Comparison of ENCODE assay signal across 1 cellular context in the genomic region with DNA sequence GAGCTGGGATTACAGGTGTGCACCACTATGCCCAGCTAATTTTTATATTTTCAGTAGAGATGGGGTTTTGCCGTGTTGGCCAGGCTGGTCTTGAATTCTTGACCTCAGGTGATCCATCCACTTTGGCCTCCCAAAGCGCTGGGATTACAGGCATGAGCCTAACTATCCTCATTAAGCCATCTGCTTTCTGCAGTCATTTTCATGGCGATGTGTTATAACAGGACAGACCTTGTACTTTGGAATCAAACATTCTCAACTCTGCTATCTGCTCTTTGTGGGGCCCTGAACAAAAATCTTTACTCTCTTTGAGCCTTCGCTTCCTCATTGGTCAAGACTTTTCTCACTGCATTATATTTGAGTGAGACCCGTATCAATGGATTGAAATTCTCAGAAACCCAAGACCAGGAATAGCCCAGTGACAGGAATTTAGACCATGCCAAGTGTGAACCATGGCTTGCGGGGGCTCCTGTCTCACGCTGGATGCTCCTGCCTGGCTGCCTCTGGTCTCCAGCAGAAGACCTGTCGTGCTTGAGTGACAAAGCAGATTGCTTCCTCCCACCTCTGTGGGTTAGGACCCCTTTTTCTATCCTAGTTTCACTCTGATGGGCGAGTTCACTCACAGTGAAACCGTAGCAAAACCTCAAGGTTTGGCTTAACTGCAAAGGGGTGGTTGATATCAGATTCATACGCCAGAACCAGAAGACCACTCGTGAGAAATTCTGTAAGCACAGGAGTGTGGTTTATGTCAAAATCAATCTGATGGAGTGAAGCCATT.
TF ChIP-seq lines count a peak whose summit lies in the region.

No MANE protein-coding gene starts in this region.

TF ChIP-seq in HepG2, 621 proteins besides CTCF, POLR2A, EP300 and RAD21 (continued from another document and continues in another):
- TF ChIP-seq, protein P1, sequence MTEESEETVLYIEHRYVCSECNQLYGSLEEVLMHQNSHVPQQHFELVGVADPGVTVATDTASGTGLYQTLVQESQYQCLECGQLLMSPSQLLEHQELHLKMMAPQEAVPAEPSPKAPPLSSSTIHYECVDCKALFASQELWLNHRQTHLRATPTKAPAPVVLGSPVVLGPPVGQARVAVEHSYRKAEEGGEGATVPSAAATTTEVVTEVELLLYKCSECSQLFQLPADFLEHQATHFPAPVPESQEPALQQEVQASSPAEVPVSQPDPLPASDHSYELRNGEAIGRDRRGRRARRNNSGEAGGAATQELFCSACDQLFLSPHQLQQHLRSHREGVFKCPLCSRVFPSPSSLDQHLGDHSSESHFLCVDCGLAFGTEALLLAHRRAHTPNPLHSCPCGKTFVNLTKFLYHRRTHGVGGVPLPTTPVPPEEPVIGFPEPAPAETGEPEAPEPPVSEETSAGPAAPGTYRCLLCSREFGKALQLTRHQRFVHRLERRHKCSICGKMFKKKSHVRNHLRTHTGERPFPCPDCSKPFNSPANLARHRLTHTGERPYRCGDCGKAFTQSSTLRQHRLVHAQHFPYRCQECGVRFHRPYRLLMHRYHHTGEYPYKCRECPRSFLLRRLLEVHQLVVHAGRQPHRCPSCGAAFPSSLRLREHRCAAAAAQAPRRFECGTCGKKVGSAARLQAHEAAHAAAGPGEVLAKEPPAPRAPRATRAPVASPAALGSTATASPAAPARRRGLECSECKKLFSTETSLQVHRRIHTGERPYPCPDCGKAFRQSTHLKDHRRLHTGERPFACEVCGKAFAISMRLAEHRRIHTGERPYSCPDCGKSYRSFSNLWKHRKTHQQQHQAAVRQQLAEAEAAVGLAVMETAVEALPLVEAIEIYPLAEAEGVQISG (CRISPR knock-in tag; IDR thresholded peaks at IDR 0.05) = no peak; the same call in 1 of the 2 replicates
- peak; percentile 70 for TF ChIP-seq MIXL1 (CRISPR knock-in tag; IDR thresholded peaks at IDR 0.05)
- no peak for TF ChIP-seq RBFOX2 (IDR thresholded peaks at IDR 0.05; ENCODE audit: low read depth, low read length)
- no peak; the same call in 1 of the 2 replicates for TF ChIP-seq TCF7 (IDR thresholded peaks at IDR 0.05; ENCODE audit: low read depth)
- no peak for TF ChIP-seq ZNF773 (CRISPR knock-in tag; IDR thresholded peaks at IDR 0.05; ENCODE audit: borderline replicate concordance)
- TF ChIP-seq PAWR (CRISPR knock-in tag; IDR thresholded peaks at IDR 0.05; ENCODE audit: borderline replicate concordance) = no peak
- TF ChIP-seq ZNF619 (CRISPR knock-in tag; IDR thresholded peaks at IDR 0.05) = no peak
- TF ChIP-seq MAFF (IDR thresholded peaks at IDR 0.05; ENCODE audit: low read depth, low read length) = no peak
- 0 out of 2 replicates have a peak, but pooled peaks have one; percentile 30 for TF ChIP-seq NFIC (IDR thresholded peaks at IDR 0.05; ENCODE audit: low read length)
- TF ChIP-seq, protein P2, sequence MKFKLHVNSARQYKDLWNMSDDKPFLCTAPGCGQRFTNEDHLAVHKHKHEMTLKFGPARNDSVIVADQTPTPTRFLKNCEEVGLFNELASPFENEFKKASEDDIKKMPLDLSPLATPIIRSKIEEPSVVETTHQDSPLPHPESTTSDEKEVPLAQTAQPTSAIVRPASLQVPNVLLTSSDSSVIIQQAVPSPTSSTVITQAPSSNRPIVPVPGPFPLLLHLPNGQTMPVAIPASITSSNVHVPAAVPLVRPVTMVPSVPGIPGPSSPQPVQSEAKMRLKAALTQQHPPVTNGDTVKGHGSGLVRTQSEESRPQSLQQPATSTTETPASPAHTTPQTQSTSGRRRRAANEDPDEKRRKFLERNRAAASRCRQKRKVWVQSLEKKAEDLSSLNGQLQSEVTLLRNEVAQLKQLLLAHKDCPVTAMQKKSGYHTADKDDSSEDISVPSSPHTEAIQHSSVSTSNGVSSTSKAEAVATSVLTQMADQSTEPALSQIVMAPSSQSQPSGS (CRISPR knock-in tag; IDR thresholded peaks at IDR 0.05) = no peak
- no peak for TF ChIP-seq ZNF557 (CRISPR knock-in tag; IDR thresholded peaks at IDR 0.05)
- TF ChIP-seq, protein P3, sequence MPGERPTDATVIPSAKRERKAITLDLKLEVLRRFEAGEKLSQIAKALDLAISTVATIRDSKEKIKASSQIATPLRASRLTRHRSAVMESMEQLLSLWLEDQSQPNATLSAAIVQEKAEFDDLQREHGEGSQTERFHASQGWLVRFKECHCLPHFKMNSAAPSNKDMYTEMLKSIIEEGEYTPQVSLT (CRISPR knock-in tag; IDR thresholded peaks at IDR 0.05; ENCODE audit: borderline replicate concordance, low read depth) = no peak
- TF ChIP-seq, protein P4, sequence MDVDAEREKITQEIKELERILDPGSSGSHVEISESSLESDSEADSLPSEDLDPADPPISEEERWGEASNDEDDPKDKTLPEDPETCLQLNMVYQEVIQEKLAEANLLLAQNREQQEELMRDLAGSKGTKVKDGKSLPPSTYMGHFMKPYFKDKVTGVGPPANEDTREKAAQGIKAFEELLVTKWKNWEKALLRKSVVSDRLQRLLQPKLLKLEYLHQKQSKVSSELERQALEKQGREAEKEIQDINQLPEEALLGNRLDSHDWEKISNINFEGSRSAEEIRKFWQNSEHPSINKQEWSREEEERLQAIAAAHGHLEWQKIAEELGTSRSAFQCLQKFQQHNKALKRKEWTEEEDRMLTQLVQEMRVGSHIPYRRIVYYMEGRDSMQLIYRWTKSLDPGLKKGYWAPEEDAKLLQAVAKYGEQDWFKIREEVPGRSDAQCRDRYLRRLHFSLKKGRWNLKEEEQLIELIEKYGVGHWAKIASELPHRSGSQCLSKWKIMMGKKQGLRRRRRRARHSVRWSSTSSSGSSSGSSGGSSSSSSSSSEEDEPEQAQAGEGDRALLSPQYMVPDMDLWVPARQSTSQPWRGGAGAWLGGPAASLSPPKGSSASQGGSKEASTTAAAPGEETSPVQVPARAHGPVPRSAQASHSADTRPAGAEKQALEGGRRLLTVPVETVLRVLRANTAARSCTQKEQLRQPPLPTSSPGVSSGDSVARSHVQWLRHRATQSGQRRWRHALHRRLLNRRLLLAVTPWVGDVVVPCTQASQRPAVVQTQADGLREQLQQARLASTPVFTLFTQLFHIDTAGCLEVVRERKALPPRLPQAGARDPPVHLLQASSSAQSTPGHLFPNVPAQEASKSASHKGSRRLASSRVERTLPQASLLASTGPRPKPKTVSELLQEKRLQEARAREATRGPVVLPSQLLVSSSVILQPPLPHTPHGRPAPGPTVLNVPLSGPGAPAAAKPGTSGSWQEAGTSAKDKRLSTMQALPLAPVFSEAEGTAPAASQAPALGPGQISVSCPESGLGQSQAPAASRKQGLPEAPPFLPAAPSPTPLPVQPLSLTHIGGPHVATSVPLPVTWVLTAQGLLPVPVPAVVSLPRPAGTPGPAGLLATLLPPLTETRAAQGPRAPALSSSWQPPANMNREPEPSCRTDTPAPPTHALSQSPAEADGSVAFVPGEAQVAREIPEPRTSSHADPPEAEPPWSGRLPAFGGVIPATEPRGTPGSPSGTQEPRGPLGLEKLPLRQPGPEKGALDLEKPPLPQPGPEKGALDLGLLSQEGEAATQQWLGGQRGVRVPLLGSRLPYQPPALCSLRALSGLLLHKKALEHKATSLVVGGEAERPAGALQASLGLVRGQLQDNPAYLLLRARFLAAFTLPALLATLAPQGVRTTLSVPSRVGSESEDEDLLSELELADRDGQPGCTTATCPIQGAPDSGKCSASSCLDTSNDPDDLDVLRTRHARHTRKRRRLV (CRISPR knock-in tag; IDR thresholded peaks at IDR 0.05) = no peak
- no peak for TF ChIP-seq ZSCAN9 (CRISPR knock-in tag; IDR thresholded peaks at IDR 0.05; ENCODE audit: borderline replicate concordance)
- TF ChIP-seq, protein P5, sequence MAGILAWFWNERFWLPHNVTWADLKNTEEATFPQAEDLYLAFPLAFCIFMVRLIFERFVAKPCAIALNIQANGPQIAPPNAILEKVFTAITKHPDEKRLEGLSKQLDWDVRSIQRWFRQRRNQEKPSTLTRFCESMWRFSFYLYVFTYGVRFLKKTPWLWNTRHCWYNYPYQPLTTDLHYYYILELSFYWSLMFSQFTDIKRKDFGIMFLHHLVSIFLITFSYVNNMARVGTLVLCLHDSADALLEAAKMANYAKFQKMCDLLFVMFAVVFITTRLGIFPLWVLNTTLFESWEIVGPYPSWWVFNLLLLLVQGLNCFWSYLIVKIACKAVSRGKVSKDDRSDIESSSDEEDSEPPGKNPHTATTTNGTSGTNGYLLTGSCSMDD (CRISPR knock-in tag; IDR thresholded peaks at IDR 0.05) = no peak
- TF ChIP-seq MAZ (IDR thresholded peaks at IDR 0.05; ENCODE audit: borderline replicate concordance, low read depth, low read length) = no peak
- TF ChIP-seq MAZ (CRISPR knock-in tag; IDR thresholded peaks at IDR 0.05; ENCODE audit: low read depth) = no peak
- no peak for TF ChIP-seq SIX4 (CRISPR knock-in tag; IDR thresholded peaks at IDR 0.05)
- TF ChIP-seq ZNF598 (CRISPR knock-in tag; IDR thresholded peaks at IDR 0.05; ENCODE audit: borderline replicate concordance) = no peak
- no peak for TF ChIP-seq SCMH1 (CRISPR knock-in tag; IDR thresholded peaks at IDR 0.05; ENCODE audit: borderline replicate concordance)
- no peak for TF ChIP-seq PCBP1 (IDR thresholded peaks at IDR 0.05; ENCODE audit: borderline replicate concordance, low read depth, low read length)
- TF ChIP-seq ZNF558 (CRISPR knock-in tag; IDR thresholded peaks at IDR 0.05; ENCODE audit: borderline replicate concordance) = no peak
- TF ChIP-seq, protein P6, sequence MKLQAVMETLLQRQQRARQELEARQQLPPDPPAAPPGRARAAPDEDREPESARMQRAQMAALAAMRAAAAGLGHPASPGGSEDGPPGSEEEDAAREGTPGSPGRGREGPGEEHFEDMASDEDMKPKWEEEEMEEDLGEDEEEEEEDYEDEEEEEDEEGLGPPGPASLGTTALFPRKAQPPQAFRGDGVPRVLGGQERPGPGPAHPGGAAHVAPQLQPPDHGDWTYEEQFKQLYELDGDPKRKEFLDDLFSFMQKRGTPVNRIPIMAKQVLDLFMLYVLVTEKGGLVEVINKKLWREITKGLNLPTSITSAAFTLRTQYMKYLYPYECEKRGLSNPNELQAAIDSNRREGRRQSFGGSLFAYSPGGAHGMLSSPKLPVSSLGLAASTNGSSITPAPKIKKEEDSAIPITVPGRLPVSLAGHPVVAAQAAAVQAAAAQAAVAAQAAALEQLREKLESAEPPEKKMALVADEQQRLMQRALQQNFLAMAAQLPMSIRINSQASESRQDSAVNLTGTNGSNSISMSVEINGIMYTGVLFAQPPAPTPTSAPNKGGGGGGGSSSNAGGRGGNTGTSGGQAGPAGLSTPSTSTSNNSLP (IDR thresholded peaks at IDR 0.05; ENCODE audit: low read depth, low read length) = no peak
- no peak for TF ChIP-seq PHF20 (CRISPR knock-in tag; IDR thresholded peaks at IDR 0.05)
- no peak for TF ChIP-seq ZNF264 (CRISPR knock-in tag; IDR thresholded peaks at IDR 0.05)
- no peak for TF ChIP-seq POLR2AphosphoS5 (IDR thresholded peaks at IDR 0.05; ENCODE audit: low read depth, low read length)
- TF ChIP-seq, protein P7, sequence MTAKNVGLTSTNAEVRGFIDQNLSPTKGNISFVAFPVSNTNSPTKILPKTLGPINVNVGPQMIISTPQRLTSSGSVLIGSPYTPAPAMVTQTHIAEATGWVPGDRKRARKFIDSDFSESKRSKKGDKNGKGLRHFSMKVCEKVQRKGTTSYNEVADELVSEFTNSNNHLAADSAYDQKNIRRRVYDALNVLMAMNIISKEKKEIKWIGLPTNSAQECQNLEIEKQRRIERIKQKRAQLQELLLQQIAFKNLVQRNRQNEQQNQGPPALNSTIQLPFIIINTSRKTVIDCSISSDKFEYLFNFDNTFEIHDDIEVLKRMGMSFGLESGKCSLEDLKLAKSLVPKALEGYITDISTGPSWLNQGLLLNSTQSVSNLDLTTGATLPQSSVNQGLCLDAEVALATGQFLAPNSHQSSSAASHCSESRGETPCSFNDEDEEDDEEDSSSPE (CRISPR knock-in tag; IDR thresholded peaks at IDR 0.05) = no peak
- TF ChIP-seq NFIB (CRISPR knock-in tag; IDR thresholded peaks at IDR 0.05; ENCODE audit: borderline replicate concordance) = no peak
- no peak for TF ChIP-seq RCOR2 (CRISPR knock-in tag; IDR thresholded peaks at IDR 0.05)
- TF ChIP-seq ZBTB1 (CRISPR knock-in tag; IDR thresholded peaks at IDR 0.05; ENCODE audit: borderline replicate concordance) = no peak
- no peak for TF ChIP-seq ZNF891 (CRISPR knock-in tag; IDR thresholded peaks at IDR 0.05)
- TF ChIP-seq GABPB1 (CRISPR knock-in tag; IDR thresholded peaks at IDR 0.05) = no peak
- no peak for TF ChIP-seq PHB2 (IDR thresholded peaks at IDR 0.05; ENCODE audit: partially characterized antibody)
- TF ChIP-seq NFYC (CRISPR knock-in tag; IDR thresholded peaks at IDR 0.05) = no peak
- TF ChIP-seq, protein P8, sequence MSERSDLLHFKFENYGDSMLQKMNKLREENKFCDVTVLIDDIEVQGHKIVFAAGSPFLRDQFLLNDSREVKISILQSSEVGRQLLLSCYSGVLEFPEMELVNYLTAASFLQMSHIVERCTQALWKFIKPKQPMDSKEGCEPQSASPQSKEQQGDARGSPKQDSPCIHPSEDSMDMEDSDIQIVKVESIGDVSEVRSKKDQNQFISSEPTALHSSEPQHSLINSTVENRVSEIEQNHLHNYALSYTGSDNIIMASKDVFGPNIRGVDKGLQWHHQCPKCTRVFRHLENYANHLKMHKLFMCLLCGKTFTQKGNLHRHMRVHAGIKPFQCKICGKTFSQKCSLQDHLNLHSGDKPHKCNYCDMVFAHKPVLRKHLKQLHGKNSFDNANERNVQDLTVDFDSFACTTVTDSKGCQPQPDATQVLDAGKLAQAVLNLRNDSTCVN (CRISPR knock-in tag; IDR thresholded peaks at IDR 0.05; ENCODE audit: borderline replicate concordance) = no peak
- TF ChIP-seq, protein P9, sequence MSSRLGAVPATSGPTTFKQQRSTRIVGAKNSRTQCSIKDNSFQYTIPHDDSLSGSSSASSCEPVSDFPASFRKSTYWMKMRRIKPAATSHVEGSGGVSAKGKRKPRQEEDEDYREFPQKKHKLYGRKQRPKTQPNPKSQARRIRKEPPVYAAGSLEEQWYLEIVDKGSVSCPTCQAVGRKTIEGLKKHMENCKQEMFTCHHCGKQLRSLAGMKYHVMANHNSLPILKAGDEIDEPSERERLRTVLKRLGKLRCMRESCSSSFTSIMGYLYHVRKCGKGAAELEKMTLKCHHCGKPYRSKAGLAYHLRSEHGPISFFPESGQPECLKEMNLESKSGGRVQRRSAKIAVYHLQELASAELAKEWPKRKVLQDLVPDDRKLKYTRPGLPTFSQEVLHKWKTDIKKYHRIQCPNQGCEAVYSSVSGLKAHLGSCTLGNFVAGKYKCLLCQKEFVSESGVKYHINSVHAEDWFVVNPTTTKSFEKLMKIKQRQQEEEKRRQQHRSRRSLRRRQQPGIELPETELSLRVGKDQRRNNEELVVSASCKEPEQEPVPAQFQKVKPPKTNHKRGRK (CRISPR knock-in tag; IDR thresholded peaks at IDR 0.05) = no peak
- TF ChIP-seq XRCC5 (optimal IDR thresholded peaks at IDR 0.05; ENCODE audit: low read length) = no peak
- TF ChIP-seq, protein P10, sequence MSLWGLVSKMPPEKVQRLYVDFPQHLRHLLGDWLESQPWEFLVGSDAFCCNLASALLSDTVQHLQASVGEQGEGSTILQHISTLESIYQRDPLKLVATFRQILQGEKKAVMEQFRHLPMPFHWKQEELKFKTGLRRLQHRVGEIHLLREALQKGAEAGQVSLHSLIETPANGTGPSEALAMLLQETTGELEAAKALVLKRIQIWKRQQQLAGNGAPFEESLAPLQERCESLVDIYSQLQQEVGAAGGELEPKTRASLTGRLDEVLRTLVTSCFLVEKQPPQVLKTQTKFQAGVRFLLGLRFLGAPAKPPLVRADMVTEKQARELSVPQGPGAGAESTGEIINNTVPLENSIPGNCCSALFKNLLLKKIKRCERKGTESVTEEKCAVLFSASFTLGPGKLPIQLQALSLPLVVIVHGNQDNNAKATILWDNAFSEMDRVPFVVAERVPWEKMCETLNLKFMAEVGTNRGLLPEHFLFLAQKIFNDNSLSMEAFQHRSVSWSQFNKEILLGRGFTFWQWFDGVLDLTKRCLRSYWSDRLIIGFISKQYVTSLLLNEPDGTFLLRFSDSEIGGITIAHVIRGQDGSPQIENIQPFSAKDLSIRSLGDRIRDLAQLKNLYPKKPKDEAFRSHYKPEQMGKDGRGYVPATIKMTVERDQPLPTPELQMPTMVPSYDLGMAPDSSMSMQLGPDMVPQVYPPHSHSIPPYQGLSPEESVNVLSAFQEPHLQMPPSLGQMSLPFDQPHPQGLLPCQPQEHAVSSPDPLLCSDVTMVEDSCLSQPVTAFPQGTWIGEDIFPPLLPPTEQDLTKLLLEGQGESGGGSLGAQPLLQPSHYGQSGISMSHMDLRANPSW (CRISPR knock-in tag; IDR thresholded peaks at IDR 0.05; ENCODE audit: borderline replicate concordance) = no peak
- no peak for TF ChIP-seq RORA (CRISPR knock-in tag; IDR thresholded peaks at IDR 0.05)
